8 cellular contexts compared by ENCODE assay signal in genomic region chr1:31954607-31955283, GRCh38. TPM values are rescaled to one million over a fixed set of nuclear protein-coding genes. Genes with fewer than 3 reads are reported as not detected.
A peak's percentile ranks its signal among the peaks of the same experiment; 100 is the strongest.
DNase-seq lines count a peak whose midpoint lies in the region; ATAC-seq lines count a peak whose summit lies in the region.

No MANE protein-coding gene starts in this region.

- no peaks in the 10 kb centered on the region for H3K36me3 Mint-ChIP-seq in activated naive CD8-positive, alpha-beta T cell treated with anti-CD3 and anti-CD28 coated beads, Interleukin-2, amount 10 ng/mL, durations not matched to agents 7 days and 5 days

- peaks cover 53% of the 10 kb centered on the region for H3K4me1 Mint-ChIP-seq in activated naive CD8-positive, alpha-beta T cell treated with anti-CD3 and anti-CD28 coated beads, Interleukin-2, amount 10 ng/mL, durations not matched to agents 7 days and 5 days

- no peaks in the 10 kb centered on the region for H3K27me3 Mint-ChIP-seq in activated naive CD8-positive, alpha-beta T cell treated with anti-CD3 and anti-CD28 coated beads, Interleukin-2, amount 10 ng/mL, durations not matched to agents 7 days and 5 days

- no peak overlapping the region for H3K4me3 ChIP-seq in HUES48 (ENCODE audit: low read depth, low read length)

- peak overlapping the region; percentile 83 for H3K27ac ChIP-seq in HUES48 (ENCODE audit: low read depth, low read length)

- ATAC-seq in activated naive CD8-positive, alpha-beta T cell treated with anti-CD3 and anti-CD28 coated beads, Interleukin-2, amount 10 ng/mL, durations not matched to agents 7 days and 5 days (ENCODE audit: low read depth): no peak
- ATAC-seq in HG03159 (IDR thresholded peaks at IDR 0.05; ENCODE audit: unreplicated experiment): no peak

- no peaks in the 10 kb centered on the region for H3K36me3 ChIP-seq in HUES48 (ENCODE audit: control insufficient read depth, insufficient read depth, low read length)

- intact Hi-C loops in cardiac septum (cut with DNase I) (loop anchor here (2.0 kb wide), 1 partner anchor 16 kb away; the partner anchor contains the start of gene PTP4A2), posterior vena cava (cut with DNase I) (no loop called here)

- H3K4me3 Mint-ChIP-seq in activated naive CD8-positive, alpha-beta T cell treated with anti-CD3 and anti-CD28 coated beads, Interleukin-2, amount 10 ng/mL, durations not matched to agents 7 days and 5 days: no peak overlapping the region

- no peaks in the 10 kb centered on the region for H3K27me3 ChIP-seq in HUES48 (ENCODE audit: control insufficient read depth, insufficient read depth, low read length)

- peaks cover 23% of the 10 kb centered on the region for H3K4me1 ChIP-seq in HUES48 (ENCODE audit: control insufficient read depth, insufficient read depth, low read length)

- DNase-seq in AG08395 (ENCODE audit: low spot score): peak; percentile 89
- no peak for DNase-seq in activated naive CD8-positive, alpha-beta T cell treated with anti-CD3 and anti-CD28 coated beads, Interleukin-2, amount 10 ng/mL, durations not matched to agents 7 days and 5 days
- peak; percentile 94 for DNase-seq in cardiac septum (ENCODE audit: low spot score)
- peak; percentile 95 for DNase-seq in posterior vena cava (ENCODE audit: low spot score)
- no peak for DNase-seq in KG1 (lab: John Stamatoyannopoulos, UW)
- DNase-seq in NCI-H526 (lab: John Stamatoyannopoulos, UW): no peak

- H3K9me3 Mint-ChIP-seq in activated naive CD8-positive, alpha-beta T cell treated with anti-CD3 and anti-CD28 coated beads, Interleukin-2, amount 10 ng/mL, durations not matched to agents 7 days and 5 days: no peaks in the 10 kb centered on the region

- H3K9me3 ChIP-seq in HUES48 (ENCODE audit: control insufficient read depth, insufficient read depth, low read length): no peaks in the 10 kb centered on the region

- H3K27ac Mint-ChIP-seq in activated naive CD8-positive, alpha-beta T cell treated with anti-CD3 and anti-CD28 coated beads, Interleukin-2, amount 10 ng/mL, durations not matched to agents 7 days and 5 days: peak overlapping the region; percentile 78

- POLR2A ChIA-PET in activated naive CD8-positive, alpha-beta T cell treated with anti-CD3 and anti-CD28 coated beads, Interleukin-2, amount 10 ng/mL, durations not matched to agents 7 days and 5 days (lab: Charles Lee): interaction anchor here (1.1 to 10.0 kb wide), 5 partner anchors 9 to 60 kb away, joined by 4 to 319 read pairs (median 6); partner anchors contain the start of genes KHDRBS1 and PTP4A2

- H3K9ac ChIP-seq in HUES48 (ENCODE audit: low read depth, low read length): no peak overlapping the region

RNA-seq across cellular contexts. Expression of gene PTP4A2, which starts 16.6 kb away (rescaled TPM):
- total RNA-seq in activated naive CD8-positive, alpha-beta T cell treated with anti-CD3 and anti-CD28 coated beads, Interleukin-2, amount 10 ng/mL, durations not matched to agents 7 days and 5 days: 100 to 1,000 TPM; 356 to 363 TPM
- total RNA-seq in cardiac septum (216 TPM), posterior vena cava (100 to 1,000 TPM; 259 to 375 TPM)

RNA-seq across cellular contexts. Expression of gene KHDRBS1, which starts 58.9 kb away (rescaled TPM):
- 100 to 1,000 TPM; 162 TPM for total RNA-seq in activated naive CD8-positive, alpha-beta T cell treated with anti-CD3 and anti-CD28 coated beads, Interleukin-2, amount 10 ng/mL, durations not matched to agents 7 days and 5 days
- total RNA-seq in cardiac septum: 73.1 TPM
- total RNA-seq in posterior vena cava: 10 to 100 TPM; 68.8 to 71.5 TPM

Comparison
In these comparisons a context has a peak if more than half of its experiments do, and no peak if none do; other contexts are left out.
1. DNase-seq: peak in AG08395 (single experiment), cardiac septum (single experiment) and posterior vena cava (single experiment); none in activated naive CD8-positive, alpha-beta T cell treated with anti-CD3 and anti-CD28 coated beads, Interleukin-2, amount 10 ng/mL, durations not matched to agents 7 days and 5 days (single experiment), KG1 (single experiment) and NCI-H526 (0 of 2).